ENCODE assay signal across 12 cellular contexts in the genomic region with DNA sequence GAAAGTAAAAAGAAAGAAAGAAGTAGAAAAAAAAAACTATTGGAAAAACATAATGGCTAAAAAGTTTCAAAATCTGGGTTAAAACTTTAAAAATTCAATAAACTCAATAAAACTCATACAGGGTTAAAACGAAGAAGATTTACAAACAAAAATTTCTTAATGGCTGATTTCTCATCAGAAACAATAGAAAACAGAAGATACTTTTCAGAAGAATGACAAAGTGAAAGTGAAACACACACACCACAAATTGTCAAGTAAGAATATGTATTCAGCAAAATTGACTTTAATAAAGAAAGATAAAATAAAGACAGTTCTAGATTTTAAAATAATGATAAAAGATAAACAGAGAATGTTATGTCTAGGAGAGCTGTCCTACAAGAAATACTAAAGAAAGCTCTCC.
DNase-seq lines count a peak whose midpoint lies in the region; ATAC-seq and FAIRE-seq lines count a peak whose summit lies in the region.
"Had no signal": no experiment of that assay in that cellular context is flagged by ENCODE, and none has a peak within 500 bp of the region (broad histone marks: within the 10 kb centered on the region; RNA-seq: fewer than 3 reads in every experiment).

No MANE protein-coding gene starts in this region.

- no peaks in the 10 kb centered on the region for H3K36me3 Mint-ChIP-seq in activated T-helper 17 cell treated with anti-CD3 and anti-CD28 coated beads, Interleukin-2, amount 50 U/mL, for 72 hours (ENCODE audit: low read depth)

- no peaks in the 10 kb centered on the region for H3K27me3 ChIP-seq in BLaER1

- H3K4me2 ChIP-seq in BLaER1 = 0 out of 2 replicates have a peak overlapping the region, but pooled peaks have one; percentile 1

- H3K27ac Mint-ChIP-seq in activated T-helper 17 cell treated with anti-CD3 and anti-CD28 coated beads, Interleukin-2, amount 50 U/mL, for 72 hours = peak overlapping the region; percentile 58
- H3K27ac Mint-ChIP-seq: WTC11 had no signal

- no peaks in the 10 kb centered on the region for H3K27me3 Mint-ChIP-seq in activated T-helper 17 cell treated with anti-CD3 and anti-CD28 coated beads, Interleukin-2, amount 50 U/mL, for 72 hours

- no peak overlapping the region for H3K4me3 ChIP-seq in BLaER1

- no peaks in the 10 kb centered on the region for H4K20me1 ChIP-seq in BLaER1

- H3K4me3 Mint-ChIP-seq in activated T-helper 17 cell treated with anti-CD3 and anti-CD28 coated beads, Interleukin-2, amount 50 U/mL, for 72 hours = peak overlapping the region; percentile 46
- H3K4me3 Mint-ChIP-seq: WTC11 had no signal

- no peaks in the 10 kb centered on the region for H3K36me3 ChIP-seq in BLaER1

- DNase-seq in NCI-H526 (lab: John Stamatoyannopoulos, UW) = no peak
- no peak for DNase-seq in midbrain (lab: John Stamatoyannopoulos, UW)
- DNase-seq in effector CD4-positive, alpha-beta T cell = no peak
- DNase-seq: activated gamma-delta T cell; NCI-H1694; stimulated activated naive CD4-positive, alpha-beta T cell treated with Interleukin-2 at 50 U/mL for 16 hours had no signal

- no peak overlapping the region for H3K27ac ChIP-seq in BLaER1

- peaks cover 5% of the 10 kb centered on the region for H3K4me1 Mint-ChIP-seq in activated T-helper 17 cell treated with anti-CD3 and anti-CD28 coated beads, Interleukin-2, amount 50 U/mL, for 72 hours
- H3K4me1 Mint-ChIP-seq: WTC11 had no signal

- ATAC-seq in HG03378 (IDR thresholded peaks at IDR 0.05; ENCODE audit: unreplicated experiment) (peak; percentile 47), HG03565 (IDR thresholded peaks at IDR 0.05; ENCODE audit: unreplicated experiment) (no peak)
- ATAC-seq in activated T-helper 17 cell treated with anti-CD3 and anti-CD28 coated beads, Interleukin-2, amount 50 U/mL, for 72 hours (replicated peaks) = no peak
- ATAC-seq: WTC11 had no signal

- no peaks in the 10 kb centered on the region for H3K4me1 ChIP-seq in BLaER1

- peak; percentile 85 for FAIRE-seq in islet of Langerhans (lab: Jason Lieb, UNC)

- no peak overlapping the region for H3K9ac ChIP-seq in BLaER1

- no peaks in the 10 kb centered on the region for H3K9me3 Mint-ChIP-seq in activated T-helper 17 cell treated with anti-CD3 and anti-CD28 coated beads, Interleukin-2, amount 50 U/mL, for 72 hours

- H3K9me3 ChIP-seq in BLaER1 = no peaks in the 10 kb centered on the region
